In the genomic region with DNA sequence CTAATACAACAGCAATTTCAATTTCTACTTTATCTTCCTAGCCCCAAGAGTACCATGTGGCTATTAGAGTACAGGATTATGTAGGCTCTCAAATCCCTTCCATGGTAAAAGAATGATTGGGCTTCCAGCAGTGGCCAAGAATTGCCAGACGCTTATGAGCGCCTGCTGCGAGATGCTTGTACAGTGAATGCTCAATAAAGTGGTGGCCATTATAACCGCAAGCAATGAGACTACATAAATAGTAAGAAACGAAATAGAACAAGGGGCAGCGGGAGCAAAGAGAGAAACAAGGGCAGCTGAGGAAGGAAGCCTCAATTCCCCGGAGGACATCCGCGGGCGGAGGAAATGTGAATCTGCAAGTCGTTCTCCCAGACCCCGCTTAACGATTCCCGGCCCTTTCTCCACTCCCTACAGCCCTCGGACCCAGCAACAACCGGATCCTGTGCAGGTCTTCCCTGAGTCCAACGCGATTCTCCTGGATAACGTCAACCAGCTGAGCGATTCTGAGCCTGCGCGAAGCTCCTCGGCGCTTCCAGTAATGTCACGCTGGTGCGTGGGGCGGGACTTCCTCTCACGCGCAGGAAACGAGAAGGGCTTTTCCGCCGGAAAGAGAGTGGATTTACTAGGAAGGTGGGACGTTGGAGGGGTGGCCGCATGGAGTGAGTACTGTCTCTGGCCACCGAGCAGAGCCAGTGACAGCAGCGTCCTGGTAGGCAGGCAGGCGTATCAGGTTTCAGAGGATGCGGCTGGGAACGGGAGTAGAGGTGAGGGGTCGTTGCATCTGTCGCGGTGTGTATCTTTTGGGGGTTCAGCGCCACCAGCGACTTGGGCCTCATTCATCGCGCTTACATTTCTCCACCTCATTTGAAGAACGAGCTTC, we compare ENCODE assay signal across 8 cellular contexts. TPM values are rescaled to one million over a fixed set of nuclear protein-coding genes. Genes with fewer than 3 reads are reported as not detected.
DNase-seq lines count a peak whose midpoint lies in the region; ATAC-seq and TF ChIP-seq lines count a peak whose summit lies in the region.

No MANE protein-coding gene starts in this region.

- H4K20me1 ChIP-seq in mammary epithelial cell (ENCODE audit: insufficient read depth, low read length): no peaks in the 10 kb centered on the region

- CTCF ChIA-PET in AG04449 (lab: Yijun Ruan, JAX): interaction anchor here (0.8 to 3.8 kb wide), 6 partner anchors 9 to 260 kb away, joined by 3 to 13 read pairs (median 4); a partner anchor contains a TSS
- CTCF ChIA-PET in mammary epithelial cell (lab: Charles Lee; ENCODE audit: low non-redundant PET): interaction anchor here (0.6 kb wide), 1 partner anchor 9 kb away, joined by 5 read pairs; no protein-coding TSS in a partner anchor

- peaks cover 56% of the 10 kb centered on the region for H3K79me2 ChIP-seq in mammary epithelial cell (ENCODE audit: insufficient read depth, low read length)

- DNase-seq in AG04449 (ENCODE audit: low read depth, low spot score) (peak; percentile 65), NCI-H2196 treated with DMSO at 0.1 percent for 48 hours (lab: John Stamatoyannopoulos, UW; ENCODE audit: unreplicated experiment) (peak; percentile 80), WERI-Rb-1 (peak; percentile 95), mammary epithelial cell (peak; percentile 93)

- WGBS in mammary epithelial cell (ENCODE audit: low coverage, missing lambda C conversion rate): 1% methylated on average over 33 of the region's 47 CpGs

- in situ Hi-C loops in mammary epithelial cell (cut with MboI; ENCODE audit: low sequenced_read_pairs in 2 of 2): no loop called here

- H3K27me3 ChIP-seq in WERI-Rb-1 (ENCODE audit: insufficient read depth, low read depth, severe bottlenecking) (no peaks in the 10 kb centered on the region), mammary epithelial cell (ENCODE audit: insufficient read depth, low read length) (no peaks in the 10 kb centered on the region), iPS-20b (ENCODE audit: insufficient read depth, low read length) (no peaks in the 10 kb centered on the region)

- TF ChIP-seq CTCF in AG04449 (IDR thresholded peaks at IDR 0.05; ENCODE audit: insufficient read depth, low read length, missing control alignments) (no peak), WERI-Rb-1 (IDR thresholded peaks at IDR 0.05; ENCODE audit: low read depth, low read length) (no peak), mammary epithelial cell (conservative IDR thresholded peaks at IDR 0.05 in 1 of 2, IDR thresholded peaks at IDR 0.05 in 1 of 2; ENCODE audit: extremely low read depth in 1 of 2, insufficient read depth in 1 of 2, low read depth in 1 of 2, low read length in 2 of 2) (no peak)

- H3K9ac ChIP-seq in mammary epithelial cell (ENCODE audit: insufficient read depth, low read length) (peak overlapping the region; percentile 76), iPS-20b (ENCODE audit: low read depth, low read length) (peak overlapping the region; percentile 95)

- intact Hi-C loops in mammary epithelial cell (cut with micrococcal nuclease): loop anchor here (1.0 to 10.0 kb wide), 6 partner anchors 41 to 255 kb away; a partner anchor contains a TSS

- POLR2A ChIA-PET in AG04449 (lab: Yijun Ruan, JAX): interaction anchor here (0.5 to 3.6 kb wide), 10 partner anchors 10 to 555 kb away, joined by 3 to 26 read pairs (median 4); a partner anchor contains a TSS

- H3K9me3 ChIP-seq in WERI-Rb-1 (ENCODE audit: severe bottlenecking) (no peaks in the 10 kb centered on the region), mammary epithelial cell (replicated peaks; ENCODE audit: insufficient read depth, low read length) (no peaks in the 10 kb centered on the region), iPS-20b (ENCODE audit: insufficient read depth, low read depth, low read length) (no peaks in the 10 kb centered on the region)

- peak overlapping the region; percentile 88 for H2AFZ ChIP-seq in mammary epithelial cell (ENCODE audit: low read depth, low read length)

- H3K4me1 ChIP-seq in mammary epithelial cell (ENCODE audit: insufficient read depth, low read length): peaks cover 15% of the 10 kb centered on the region
- H3K4me1 ChIP-seq in iPS-20b (ENCODE audit: insufficient read depth, low read length): peaks cover 4% of the 10 kb centered on the region

- H3K27ac ChIP-seq in WERI-Rb-1 (peak overlapping the region; percentile 77), mammary epithelial cell (ENCODE audit: insufficient read depth, low read depth, low read length) (peak overlapping the region; percentile 64), iPS-20b (ENCODE audit: low read length) (no peak overlapping the region), skin epidermis (peak overlapping the region; percentile 24 to 96 (median 88))

- ATAC-seq in GM18873 (IDR thresholded peaks at IDR 0.05; ENCODE audit: low FRiP score, unreplicated experiment): peak; percentile 66
- peak; percentile 87 for ATAC-seq in HG03135 (IDR thresholded peaks at IDR 0.05; ENCODE audit: unreplicated experiment)

- TSS peak; percentile 93 for BruUV-seq in mammary epithelial cell (replicated peaks; lab: Mats Ljungman, UMichigan)

- peak overlapping the region; percentile 90 for H3K4me2 ChIP-seq in mammary epithelial cell (ENCODE audit: insufficient read depth, low read depth, low read length)

- H3K4me3 ChIP-seq in AG04449 (ENCODE audit: low read depth, low read length): peak overlapping the region; percentile 92
- peak overlapping the region; percentile 68 for H3K4me3 ChIP-seq in WERI-Rb-1 (ENCODE audit: low read depth, low read length)
- peak overlapping the region; percentile 67 to 99 (median 74) for H3K4me3 ChIP-seq in mammary epithelial cell (replicated peaks in 1 of 3; ENCODE audit: insufficient read depth in 1 of 3, low read depth in 2 of 3, low read length in 3 of 3)
- H3K4me3 ChIP-seq in iPS-20b (ENCODE audit: low read length): peak overlapping the region; percentile 92
- peak overlapping the region; percentile 69 to 93 (median 78) for H3K4me3 ChIP-seq in skin epidermis

- dilution Hi-C loops in mammary epithelial cell (cut with HindIII; ENCODE audit: low sequenced_read_pairs): loop anchor here (5.0 kb wide), 2 partner anchors 62 to 97 kb away; no protein-coding TSS in a partner anchor

- H3K36me3 ChIP-seq in WERI-Rb-1 (peaks cover 35% of the 10 kb centered on the region), mammary epithelial cell (ENCODE audit: insufficient read depth, low read length) (peaks cover 10% of the 10 kb centered on the region), iPS-20b (ENCODE audit: insufficient read depth, low read depth, low read length) (peaks cover 23% of the 10 kb centered on the region)

RNA-seq across cellular contexts. Expression of a gene that starts 40.5 kb away (rescaled TPM):
- total RNA-seq in mammary epithelial cell: 10 to 100 TPM in 1 of 2 donors, 1 to 10 TPM in 1; 5.5 to 12.3 TPM
- 9.4 TPM for polyA plus RNA-seq in mammary epithelial cell
- polyA minus RNA-seq in mammary epithelial cell: 8.3 TPM

RNA-seq across cellular contexts. Expression of a gene that starts 55.7 kb away (rescaled TPM):
- total RNA-seq in mammary epithelial cell: under 1 TPM in 1 of 2 donors, not detected in 1; under 0.01 TPM
- polyA plus RNA-seq in mammary epithelial cell: not detected
- not detected for polyA minus RNA-seq in mammary epithelial cell

RNA-seq across cellular contexts. Expression of a gene that starts 59.2 kb away (rescaled TPM):
- total RNA-seq in mammary epithelial cell: 1 to 10 TPM; 7.3 to 8.6 TPM
- 4.3 TPM for polyA plus RNA-seq in mammary epithelial cell
- polyA minus RNA-seq in mammary epithelial cell: 5.4 TPM
